Comparison of ENCODE assay signal across 8 cellular contexts in the genomic region with DNA sequence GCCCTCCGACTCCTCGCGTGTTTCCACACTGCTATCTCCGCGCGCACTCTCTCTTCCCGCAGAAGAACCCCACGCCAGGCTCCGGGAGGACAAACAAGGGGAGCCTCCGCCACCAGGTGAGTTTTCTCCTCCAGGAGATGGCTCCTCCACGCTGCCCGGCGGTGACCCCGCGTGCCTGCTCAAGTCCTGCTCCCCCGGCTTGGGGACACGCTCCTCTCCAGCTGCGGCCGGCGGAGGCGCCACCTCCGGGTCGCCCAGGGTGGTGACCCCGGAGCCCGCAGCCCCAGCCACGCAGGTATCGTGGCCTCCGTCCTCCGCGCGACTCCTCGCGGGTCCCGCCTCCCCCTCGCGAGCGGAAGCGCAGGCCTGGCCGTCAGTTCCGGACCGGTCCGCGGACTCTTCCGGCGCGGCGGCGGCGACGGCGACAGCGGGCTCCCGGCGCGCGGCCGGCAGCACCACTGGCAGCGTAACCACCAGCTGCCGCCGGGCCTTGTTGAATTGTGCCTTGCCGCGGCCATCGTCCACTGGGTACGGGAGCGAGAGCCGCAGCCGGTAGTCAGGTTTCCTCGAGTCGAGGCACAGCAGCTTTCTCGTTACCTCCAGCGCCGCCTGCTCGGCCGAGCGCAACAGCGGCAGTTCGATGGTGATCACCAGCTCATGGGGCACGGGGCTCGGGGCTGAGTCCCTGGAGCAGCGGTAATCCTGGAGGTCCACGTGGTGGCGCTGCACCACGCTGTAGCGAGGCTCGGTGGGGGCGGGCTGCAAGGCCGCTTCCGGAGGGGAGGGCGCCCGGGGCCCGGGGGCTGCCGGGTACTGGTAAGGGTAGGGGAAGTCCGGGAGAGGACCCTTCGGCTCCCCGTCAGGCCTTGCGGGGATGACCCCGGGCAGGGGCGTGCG. TPM values are rescaled to one million over a fixed set of nuclear protein-coding genes. Genes with fewer than 3 reads are reported as not detected.
A peak's percentile ranks its signal among the peaks of the same experiment; 100 is the strongest.
DNase-seq lines count a peak whose midpoint lies in the region; ATAC-seq, FAIRE-seq and TF ChIP-seq lines count a peak whose summit lies in the region.

No MANE protein-coding gene starts in this region.

- intact Hi-C loops in Calu3 (cut with micrococcal nuclease; ENCODE audit: unreplicated experiment) = loop anchor here (5.0 kb wide), 1 partner anchor 133 kb away; a partner anchor contains a TSS

- 1% methylated on average over 78 of the region's 99 CpGs; no CpG with 5 or more reads in 1 of the 2 experiments for WGBS in H1 (ENCODE audit: extremely low coverage in 1 of 2, insufficient coverage in 1 of 2, insufficient read length in 1 of 2, insufficient replicate concordance in 2 of 2, low coverage in 1 of 2, low lambda C conversion rate in 2 of 2, missing lambda C conversion rate in 1 of 2), 2 experiments
- 0% methylated on average over 76 to 85 of the region's 99 CpGs for WGBS in mesodermal cell (ENCODE audit: insufficient coverage in 2 of 2), 2 experiments

- H3K23ac ChIP-seq in H1 (ENCODE audit: insufficient read length) = no peak overlapping the region

- peaks cover 19% of the 10 kb centered on the region for H3K4me1 Mint-ChIP-seq in Calu3 (ENCODE audit: low read depth, unreplicated experiment)

- H3K9me3 ChIP-seq in H1 (ENCODE audit: insufficient read depth in 2 of 2, low read depth in 1 of 2, low read length in 1 of 2) (no peaks in the 10 kb centered on the region), mesodermal cell (ENCODE audit: control insufficient read depth, low read length) (peaks cover 3% of the 10 kb centered on the region)

- H3K4me3 ChIP-seq in H1 (ENCODE audit: extremely low read depth in 1 of 4, insufficient read depth in 2 of 4, low read depth in 3 of 4, low read length in 4 of 4) (peak overlapping the region; percentile 88 to 98 (median 94)), mesodermal cell (ENCODE audit: extremely low read depth, insufficient read depth, low read length, poor library complexity, severe bottlenecking) (peak overlapping the region; percentile 97)

- peak; percentile 95 for DNase-seq in Calu3
- peak; percentile 88 for DNase-seq in HT1080 (ENCODE audit: low read depth)
- peak; percentile 89 for DNase-seq in NK-92 treated with Interleukin-12 subunit alpha and Interleukin-12 subunit beta, amount 100 ng/mL, for 24 hours (lab: John Stamatoyannopoulos, UW)
- peak; percentile 79 to 87 (median 80) for DNase-seq in activated CD8-positive, alpha-beta memory T cell treated with anti-CD3 and anti-CD28 coated beads for 48 hours (ENCODE audit: low read depth in 2 of 3, low spot score in 2 of 3)
- DNase-seq in H1 (ENCODE audit: low read depth in 1 of 2, low spot score in 2 of 2) = peak; percentile 91 to 97
- DNase-seq in stimulated activated CD8-positive, alpha-beta memory T cell treated with anti-CD3 and anti-CD28 coated beads, Interleukin-15, amount 100 ng/mL, for 24 hours (ENCODE audit: low read depth) = peak; percentile 88

- H4K5ac ChIP-seq in H1 (ENCODE audit: insufficient read length, low read depth, low read length) = peak overlapping the region; percentile 96

- ATAC-seq in GM21367 (IDR thresholded peaks at IDR 0.05; ENCODE audit: unreplicated experiment) = peak; percentile 70

- no peak overlapping the region for H2BK15ac ChIP-seq in H1 (ENCODE audit: low read length)

- peak overlapping the region; percentile 95 for H2BK5ac ChIP-seq in H1 (ENCODE audit: low read depth, low read length)

- peak overlapping the region; percentile 91; the same call in 1 of the 2 replicates for H2AFZ ChIP-seq in H1 (ENCODE audit: low read length)

- no peak overlapping the region for H2BK120ac ChIP-seq in H1 (replicated peaks; ENCODE audit: low read depth, low read length)

- no peak overlapping the region for H2BK20ac ChIP-seq in H1 (ENCODE audit: low read length)

- no peaks in the 10 kb centered on the region for H3K27me3 Mint-ChIP-seq in Calu3 (ENCODE audit: unreplicated experiment)

- peak overlapping the region; percentile 85 for H3K27ac Mint-ChIP-seq in Calu3 (ENCODE audit: unreplicated experiment)

- no peaks in the 10 kb centered on the region for H3K9me3 Mint-ChIP-seq in Calu3 (ENCODE audit: low read depth, unreplicated experiment)

- H3K4me1 ChIP-seq in H1 (replicated peaks in 1 of 4; ENCODE audit: control insufficient read depth in 3 of 4, insufficient read depth in 4 of 4, low read length in 3 of 4) (no peaks in the 10 kb centered on the region), mesodermal cell (ENCODE audit: control insufficient read depth, insufficient read depth, low read length, poor library complexity, severe bottlenecking) (peaks cover 6% of the 10 kb centered on the region)

- TF ChIP-seq RAD21 in H1 (IDR thresholded peaks at IDR 0.05 in 1 of 2, conservative IDR thresholded peaks at IDR 0.05 in 1 of 2; ENCODE audit: low read depth in 2 of 2, low read length in 2 of 2) = peak; percentile 71 to 82

- POLR2A ChIA-PET in H1 (lab: Charles Lee; ENCODE audit: partially characterized antibody) = interaction anchor here (0.5 to 4.5 kb wide), 23 partner anchors 10 to 502 kb away, joined by 3 to 47 read pairs (median 6); a partner anchor contains a TSS

- peak overlapping the region; percentile 83 for H4K91ac ChIP-seq in H1 (replicated peaks; ENCODE audit: insufficient read length, low read length)

- H3K27me3 ChIP-seq in H1 (replicated peaks in 1 of 4; ENCODE audit: control insufficient read depth in 3 of 4, extremely low read depth in 1 of 4, insufficient read depth in 3 of 4, low read length in 3 of 4) = no peaks in the 10 kb centered on the region

- FAIRE-seq in H1 (lab: Jason Lieb, UNC) = no peak

- TF ChIP-seq POLR2A in H1 (IDR thresholded peaks at IDR 0.05; ENCODE audit: control extremely low read depth in 1 of 2, low read depth in 2 of 2, low read length in 2 of 2) = peak; percentile 69 to 86

- H3K27ac ChIP-seq in H1 (ENCODE audit: low read depth, low read length) (peak overlapping the region; percentile 95), mesodermal cell (ENCODE audit: low read depth, low read length, severe bottlenecking) (peak overlapping the region; percentile 98)

- peak overlapping the region; percentile 17; the same call in 1 of the 2 replicates for H2BK12ac ChIP-seq in H1 (ENCODE audit: low read depth, low read length)

- TF ChIP-seq EP300 in H1 (IDR thresholded peaks at IDR 0.05; ENCODE audit: borderline replicate concordance in 1 of 2, low read depth in 2 of 2, low read length in 2 of 2) = 0 out of 3 replicates have a peak, but pooled peaks of 1 of the 2 experiments have one; percentile 9

- peak overlapping the region; percentile 72 to 93 for H3K4me2 ChIP-seq in H1 (ENCODE audit: insufficient read depth in 1 of 2, low read depth in 2 of 2, low read length in 2 of 2)

- CTCF ChIA-PET in Calu3 (lab: Charles Lee) (interaction anchor here (0.7 to 2.6 kb wide), 9 partner anchors 10 to 228 kb away, joined by 3 to 27 read pairs (median 6); a partner anchor contains a TSS), H1 (lab: Charles Lee; ENCODE audit: partially characterized antibody) (interaction anchor here (0.6 to 2.5 kb wide), 12 partner anchors 10 to 218 kb away, joined by 3 to 16 read pairs (median 5); a partner anchor contains a TSS)

- H2AK5ac ChIP-seq in H1 (ENCODE audit: low read depth, low read length) = 0 out of 2 replicates have a peak overlapping the region, but pooled peaks have one; percentile 33

- H3K36me3 ChIP-seq in H1 (ENCODE audit: control insufficient read depth in 2 of 4, insufficient read depth in 4 of 4, low read length in 3 of 4) = peaks cover 0 to 17% (median 0%) of the 10 kb centered on the region in 4 experiments; a peak in 1 of 8 replicates
- H3K36me3 ChIP-seq in mesodermal cell (ENCODE audit: control insufficient read depth, insufficient read depth, low read length) = peaks cover 32% of the 10 kb centered on the region

- H4K20me1 ChIP-seq in H1 (replicated peaks in 1 of 2; ENCODE audit: control insufficient read depth in 1 of 2, insufficient read depth in 2 of 2, low read length in 2 of 2) = peaks cover 4 to 9% of the 10 kb centered on the region in 2 experiments

- H3K4me3 Mint-ChIP-seq in Calu3 (ENCODE audit: low read depth, unreplicated experiment) = peak overlapping the region; percentile 97

- peaks cover 8 to 79% of the 10 kb centered on the region in 2 experiments for H3K79me2 ChIP-seq in H1 (ENCODE audit: control insufficient read depth in 1 of 2, insufficient read depth in 2 of 2, low read length in 2 of 2)

- H3K4ac ChIP-seq in H1 (replicated peaks; ENCODE audit: insufficient read length, low read depth, low read length) = peak overlapping the region; percentile 95

- peak overlapping the region; percentile 86 to 98 (median 98) for H3K9ac ChIP-seq in H1 (replicated peaks in 1 of 4; ENCODE audit: extremely low read depth in 1 of 4, low read depth in 3 of 4, low read length in 3 of 4)

- H3K18ac ChIP-seq in H1 (ENCODE audit: extremely low read depth, low read length) = peak overlapping the region; percentile 99

- H3K23me2 ChIP-seq in H1 (ENCODE audit: low read depth, low read length) = peaks cover 11% of the 10 kb centered on the region; the same call in 1 of the 2 replicates

- TF ChIP-seq CTCF in Calu3 (IDR thresholded peaks at IDR 0.05; ENCODE audit: unreplicated experiment) (peak; percentile 67), H1 (IDR thresholded peaks at IDR 0.05; ENCODE audit: control extremely low read depth in 1 of 3, insufficient read depth in 1 of 3, low read depth in 1 of 3, low read length in 3 of 3) (peak; percentile 84 to 86 (median 85))

- no TSS peak for BruUV-seq in Calu3 (replicated peaks; lab: Mats Ljungman, UMichigan)

- H4K8ac ChIP-seq in H1 (ENCODE audit: extremely low read depth, insufficient read depth, low read length) = peak overlapping the region; percentile 96

- H3K79me1 ChIP-seq in H1 (ENCODE audit: low read depth, low read length) = 0 out of 2 replicates have a peak, but pooled peaks cover 4% of the 10 kb centered on the region

- peak overlapping the region; percentile 97 for H3K56ac ChIP-seq in H1 (replicated peaks; ENCODE audit: insufficient read length, low read depth, low read length)

- peaks cover 69% of the 10 kb centered on the region for H3K36me3 Mint-ChIP-seq in Calu3 (ENCODE audit: insufficient read depth, unreplicated experiment)

- H3K14ac ChIP-seq in H1 (ENCODE audit: insufficient read length) = no peak overlapping the region

RNA-seq across cellular contexts. Expression of a gene that starts 1.1 kb away (rescaled TPM):
- total RNA-seq in Calu3 (2022) = 11.3 and 13.2 TPM in 2 replicates
- 26.1 and 26.6 TPM in 2 replicates for total RNA-seq in HT1080 (2014; rRNA removed; shearing (Covaris generic))
- polyA plus RNA-seq in HT1080 (2015; cell fraction: cytosol; rRNA removed) = 23.4 and 23.8 TPM in 2 replicates
- 11.0 and 13.4 TPM in 2 replicates for polyA plus RNA-seq in HT1080 (2015; cell fraction: nucleus; rRNA removed)
- 27.5 and 30.0 TPM in 2 replicates for total RNA-seq in H1 (2021; fragmentation: NEBNext Ultra II Directional; extraction: Animal tissue kit (Norgen Biotek cat#: 25700))
- polyA plus RNA-seq in H1 (2011; rRNA removed) = 12.2 and 13.1 TPM in 2 replicates
- 19.4 TPM for polyA plus RNA-seq in H1 (2011; cell fraction: cytosol; rRNA removed)
- 8.6 TPM for polyA plus RNA-seq in H1 (2011; cell fraction: nucleus; rRNA removed)
- polyA plus RNA-seq in H1 (2012, experiment 1 of 2) = 15.7 to 25.0 TPM (median 17.1 TPM) in 4 replicates
- 5.3 TPM for polyA plus RNA-seq in H1 (2012, experiment 2 of 2)
- 14.7 TPM for polyA plus RNA-seq in H1 (2013, experiment 1 of 2)
- 14.4 TPM for polyA plus RNA-seq in H1 (2013, experiment 2 of 2)
- polyA minus RNA-seq in H1 (2011; rRNA and poly(A)+ RNA removed) = 4.5 and 5.9 TPM in 2 replicates
- polyA minus RNA-seq in H1 (2011; cell fraction: cytosol; rRNA and poly(A)+ RNA removed) = 10.2 TPM
- polyA minus RNA-seq in H1 (2011; cell fraction: nucleus; rRNA and poly(A)+ RNA removed) = 10.3 TPM
- polyA plus RNA-seq in mesodermal cell (2013, experiment 1 of 2) = 16.1 TPM
- 17.4 TPM for polyA plus RNA-seq in mesodermal cell (2013, experiment 2 of 2)

RNA-seq across cellular contexts. Expression of a gene that starts 13.3 kb away (rescaled TPM):
- 39.3 and 45.8 TPM in 2 replicates for total RNA-seq in Calu3 (2022)
- 93.9 and 97.1 TPM in 2 replicates for total RNA-seq in HT1080 (2014; rRNA removed; shearing (Covaris generic))
- polyA plus RNA-seq in HT1080 (2015; cell fraction: cytosol; rRNA removed) = 64.7 and 66.3 TPM in 2 replicates
- 30.9 and 31.9 TPM in 2 replicates for polyA plus RNA-seq in HT1080 (2015; cell fraction: nucleus; rRNA removed)
- 23.7 and 24.5 TPM in 2 replicates for total RNA-seq in H1 (2021; fragmentation: NEBNext Ultra II Directional; extraction: Animal tissue kit (Norgen Biotek cat#: 25700))
- 10.0 and 10.6 TPM in 2 replicates for polyA plus RNA-seq in H1 (2011; rRNA removed)
- 12.6 TPM for polyA plus RNA-seq in H1 (2011; cell fraction: cytosol; rRNA removed)
- 6.7 TPM for polyA plus RNA-seq in H1 (2011; cell fraction: nucleus; rRNA removed)
- 3.7 to 12.2 TPM (median 11.4 TPM) in 4 replicates for polyA plus RNA-seq in H1 (2012, experiment 1 of 2)
- polyA plus RNA-seq in H1 (2012, experiment 2 of 2) = 3.4 TPM
- polyA plus RNA-seq in H1 (2013, experiment 1 of 2) = 23.5 TPM
- polyA plus RNA-seq in H1 (2013, experiment 2 of 2) = 25.9 TPM
- 10.0 and 11.1 TPM in 2 replicates for polyA minus RNA-seq in H1 (2011; rRNA and poly(A)+ RNA removed)
- polyA minus RNA-seq in H1 (2011; cell fraction: cytosol; rRNA and poly(A)+ RNA removed) = 8.4 TPM
- polyA minus RNA-seq in H1 (2011; cell fraction: nucleus; rRNA and poly(A)+ RNA removed) = 10.4 TPM
- polyA plus RNA-seq in mesodermal cell (2013, experiment 1 of 2) = 24.0 TPM
- 25.4 TPM for polyA plus RNA-seq in mesodermal cell (2013, experiment 2 of 2)

RNA-seq across cellular contexts. Expression of a gene that starts 13.5 kb away (rescaled TPM):
- total RNA-seq in Calu3 (2022) = 159 and 161 TPM in 2 replicates
- total RNA-seq in HT1080 (2014; rRNA removed; shearing (Covaris generic)) = 283 and 317 TPM in 2 replicates
- 240 and 248 TPM in 2 replicates for polyA plus RNA-seq in HT1080 (2015; cell fraction: cytosol; rRNA removed)
- 93.7 and 94.2 TPM in 2 replicates for polyA plus RNA-seq in HT1080 (2015; cell fraction: nucleus; rRNA removed)
- total RNA-seq in H1 (2021; fragmentation: NEBNext Ultra II Directional; extraction: Animal tissue kit (Norgen Biotek cat#: 25700)) = 230 and 233 TPM in 2 replicates
- polyA plus RNA-seq in H1 (2011; rRNA removed) = 79.0 and 138 TPM in 2 replicates
- 220 TPM for polyA plus RNA-seq in H1 (2011; cell fraction: cytosol; rRNA removed)
- polyA plus RNA-seq in H1 (2011; cell fraction: nucleus; rRNA removed) = 27.1 TPM
- polyA plus RNA-seq in H1 (2012, experiment 1 of 2) = 382 to 464 TPM (median 426 TPM) in 4 replicates
- polyA plus RNA-seq in H1 (2012, experiment 2 of 2) = 104 TPM
- 619 TPM for polyA plus RNA-seq in H1 (2013, experiment 1 of 2)
- polyA plus RNA-seq in H1 (2013, experiment 2 of 2) = 686 TPM
- polyA minus RNA-seq in H1 (2011; rRNA and poly(A)+ RNA removed) = 61.5 and 70.8 TPM in 2 replicates
- polyA minus RNA-seq in H1 (2011; cell fraction: cytosol; rRNA and poly(A)+ RNA removed) = 48.9 TPM
- polyA minus RNA-seq in H1 (2011; cell fraction: nucleus; rRNA and poly(A)+ RNA removed) = 24.0 TPM
- polyA plus RNA-seq in mesodermal cell (2013, experiment 1 of 2) = 213 TPM
- 217 TPM for polyA plus RNA-seq in mesodermal cell (2013, experiment 2 of 2)

RNA-seq across cellular contexts. Expression of a gene that starts 35.2 kb away (rescaled TPM):
- total RNA-seq in Calu3 (2022) = 27.3 and 30.5 TPM in 2 replicates
- 58.8 and 67.1 TPM in 2 replicates for total RNA-seq in HT1080 (2014; rRNA removed; shearing (Covaris generic))
- polyA plus RNA-seq in HT1080 (2015; cell fraction: cytosol; rRNA removed) = 28.1 and 32.5 TPM in 2 replicates
- 14.5 and 18.9 TPM in 2 replicates for polyA plus RNA-seq in HT1080 (2015; cell fraction: nucleus; rRNA removed)
- total RNA-seq in H1 (2021; fragmentation: NEBNext Ultra II Directional; extraction: Animal tissue kit (Norgen Biotek cat#: 25700)) = 37.5 and 37.7 TPM in 2 replicates
- 17.9 and 30.7 TPM in 2 replicates for polyA plus RNA-seq in H1 (2011; rRNA removed)
- polyA plus RNA-seq in H1 (2011; cell fraction: cytosol; rRNA removed) = 25.5 TPM
- polyA plus RNA-seq in H1 (2011; cell fraction: nucleus; rRNA removed) = 23.5 TPM
- 20.3 to 30.6 TPM (median 25.3 TPM) in 4 replicates for polyA plus RNA-seq in H1 (2012, experiment 1 of 2)
- polyA plus RNA-seq in H1 (2012, experiment 2 of 2) = 15.6 TPM
- polyA plus RNA-seq in H1 (2013, experiment 1 of 2) = 29.5 TPM
- polyA plus RNA-seq in H1 (2013, experiment 2 of 2) = 28.0 TPM
- polyA minus RNA-seq in H1 (2011; rRNA and poly(A)+ RNA removed) = 13.4 and 15.4 TPM in 2 replicates
- 13.9 TPM for polyA minus RNA-seq in H1 (2011; cell fraction: cytosol; rRNA and poly(A)+ RNA removed)
- 21.0 TPM for polyA minus RNA-seq in H1 (2011; cell fraction: nucleus; rRNA and poly(A)+ RNA removed)
- polyA plus RNA-seq in mesodermal cell (2013, experiment 1 of 2) = 21.4 TPM
- 23.6 TPM for polyA plus RNA-seq in mesodermal cell (2013, experiment 2 of 2)

RNA-seq across cellular contexts. Expression of a gene that starts 47.7 kb away (rescaled TPM):
- 948 and 1,051 TPM in 2 replicates for total RNA-seq in Calu3 (2022)
- 2,458 and 5,147 TPM in 2 replicates for total RNA-seq in HT1080 (2014; rRNA removed; shearing (Covaris generic))
- polyA plus RNA-seq in HT1080 (2015; cell fraction: cytosol; rRNA removed) = 7,610 and 26,705 TPM in 2 replicates
- polyA plus RNA-seq in HT1080 (2015; cell fraction: nucleus; rRNA removed) = 3,811 and 5,802 TPM in 2 replicates
- total RNA-seq in H1 (2021; fragmentation: NEBNext Ultra II Directional; extraction: Animal tissue kit (Norgen Biotek cat#: 25700)) = 2,193 and 2,231 TPM in 2 replicates
- polyA plus RNA-seq in H1 (2011; rRNA removed) = 23,165 and 25,452 TPM in 2 replicates
- polyA plus RNA-seq in H1 (2011; cell fraction: cytosol; rRNA removed) = 9,180 TPM
- polyA plus RNA-seq in H1 (2011; cell fraction: nucleus; rRNA removed) = 3,431 TPM
- 5,698 to 10,591 TPM (median 8,160 TPM) in 4 replicates for polyA plus RNA-seq in H1 (2012, experiment 1 of 2)
- 10,886 TPM for polyA plus RNA-seq in H1 (2012, experiment 2 of 2)
- 22,481 TPM for polyA plus RNA-seq in H1 (2013, experiment 1 of 2)
- polyA plus RNA-seq in H1 (2013, experiment 2 of 2) = 21,829 TPM
- polyA minus RNA-seq in H1 (2011; rRNA and poly(A)+ RNA removed) = 587 and 772 TPM in 2 replicates
- 613 TPM for polyA minus RNA-seq in H1 (2011; cell fraction: cytosol; rRNA and poly(A)+ RNA removed)
- polyA minus RNA-seq in H1 (2011; cell fraction: nucleus; rRNA and poly(A)+ RNA removed) = 1,083 TPM
- polyA plus RNA-seq in mesodermal cell (2013, experiment 1 of 2) = 3,950 TPM
- 4,034 TPM for polyA plus RNA-seq in mesodermal cell (2013, experiment 2 of 2)

Comparison
In these comparisons a context has a peak if more than half of its experiments do, and no peak if none do; other contexts are left out.
1. Peak in every context shown above with its lines: DNase-seq, ATAC-seq, H3K4me3 ChIP-seq and H3K27ac ChIP-seq.